ENCODE assay signal across 30 cellular contexts in genomic region chr3:17969985-17970568, GRCh38.
"Had no signal": no experiment of that assay in that cellular context is flagged by ENCODE, and none has a peak within 500 bp of the region (broad histone marks: within the 10 kb centered on the region; RNA-seq: fewer than 3 reads in every experiment).

No MANE protein-coding gene starts in this region.

- H3K27me3 ChIP-seq: brain microvascular endothelial cell, esophagus muscularis mucosa, foreskin keratinocyte, ovary, right lobe of liver, thyroid gland had no signal

- H3K27ac ChIP-seq: brain microvascular endothelial cell, esophagus muscularis mucosa, foreskin keratinocyte, heart left ventricle, ovary, right lobe of liver, skin epidermis, thyroid gland had no signal

- DNase-seq: activated CD4-positive, alpha-beta memory T cell treated with anti-CD3 and anti-CD28 coated beads, Interleukin-2, amount 10 ng/mL, durations not matched to agents 7 days and 5 days; activated CD4-positive, alpha-beta T cell treated with anti-CD3 and anti-CD28 coated beads for 1 hour; activated CD4-positive, alpha-beta T cell treated with anti-CD3 and anti-CD28 coated beads, Interleukin-2, amount 10 ng/mL, durations not matched to agents 7 days and 5 days; activated CD8-positive, alpha-beta memory T cell treated with anti-CD3 and anti-CD28 coated beads, Interleukin-2, amount 50 U/mL, for 48 hours; activated gamma-delta T cell; activated naive CD4-positive, alpha-beta T cell treated with anti-CD3 and anti-CD28 coated beads, Interleukin-2, amount 10 ng/mL, durations not matched to agents 7 days and 5 days; activated naive CD8-positive, alpha-beta T cell treated with anti-CD3 and anti-CD28 coated beads, Interleukin-2, amount 10 ng/mL, durations not matched to agents 7 days and 5 days; activated T-cell treated with anti-CD3 and anti-CD28 coated beads, Interleukin-2, amount 50 U/mL, for 24 hours; amniotic stem cell; brain microvascular endothelial cell; foreskin keratinocyte; heart left ventricle; hypothalamus; immature natural killer cell; kidney; left colon; mammary epithelial cell; naive thymus-derived CD4-positive, alpha-beta T cell; ovary; right lobe of liver; stimulated activated CD4-positive, alpha-beta T cell treated with anti-CD3 and anti-CD28 coated beads, Interleukin-12 subunit alpha, Interleukin-12 subunit beta, amount 100 ng/mL, for 4 hours; stimulated activated CD4-positive, alpha-beta T cell treated with anti-CD3 and anti-CD28 coated beads, Interleukin-4, amount 100 ng/mL, for 24 hours; stimulated activated naive CD8-positive, alpha-beta T cell treated with anti-CD3 and anti-CD28 coated beads, Interleukin-15, amount 100 ng/mL, for 72 hours; substantia nigra; thyroid gland had no signal

- H3K27ac Mint-ChIP-seq: activated CD4-positive, alpha-beta memory T cell treated with anti-CD3 and anti-CD28 coated beads, Interleukin-2, amount 10 ng/mL, durations not matched to agents 7 days and 5 days; activated CD4-positive, alpha-beta T cell treated with anti-CD3 and anti-CD28 coated beads, Interleukin-2, amount 10 ng/mL, durations not matched to agents 7 days and 5 days; activated naive CD4-positive, alpha-beta T cell treated with anti-CD3 and anti-CD28 coated beads, Interleukin-2, amount 10 ng/mL, durations not matched to agents 7 days and 5 days; activated naive CD8-positive, alpha-beta T cell treated with anti-CD3 and anti-CD28 coated beads, Interleukin-2, amount 10 ng/mL, durations not matched to agents 7 days and 5 days; activated T-cell treated with anti-CD3 and anti-CD28 coated beads, Interleukin-2, amount 50 U/mL, for 24 hours; immature natural killer cell; naive thymus-derived CD4-positive, alpha-beta T cell; progenitor cell of endocrine pancreas; stimulated activated effector memory CD8-positive, alpha-beta T cell treated with anti-CD3 and anti-CD28 coated beads, Interleukin-12 subunit alpha, Interleukin-12 subunit beta, amount 100 ng/mL, for 72 hours; WTC11 had no signal

- H3K4me3 ChIP-seq: esophagus muscularis mucosa, heart left ventricle, ovary, right lobe of liver, skin epidermis, thyroid gland had no signal

- H3K4me1 Mint-ChIP-seq: activated CD4-positive, alpha-beta memory T cell treated with anti-CD3 and anti-CD28 coated beads, Interleukin-2, amount 10 ng/mL, durations not matched to agents 7 days and 5 days; activated CD4-positive, alpha-beta T cell treated with anti-CD3 and anti-CD28 coated beads, Interleukin-2, amount 10 ng/mL, durations not matched to agents 7 days and 5 days; activated naive CD4-positive, alpha-beta T cell treated with anti-CD3 and anti-CD28 coated beads, Interleukin-2, amount 10 ng/mL, durations not matched to agents 7 days and 5 days; activated naive CD8-positive, alpha-beta T cell treated with anti-CD3 and anti-CD28 coated beads, Interleukin-2, amount 10 ng/mL, durations not matched to agents 7 days and 5 days; stimulated activated effector memory CD8-positive, alpha-beta T cell treated with anti-CD3 and anti-CD28 coated beads, Interleukin-12 subunit alpha, Interleukin-12 subunit beta, amount 100 ng/mL, for 72 hours had no signal

- H3K4me1 ChIP-seq: foreskin keratinocyte, heart left ventricle, right lobe of liver, thyroid gland had no signal

- ATAC-seq: foreskin keratinocyte; heart left ventricle; left colon; naive thymus-derived CD4-positive, alpha-beta T cell; right lobe of liver; stimulated activated effector memory CD8-positive, alpha-beta T cell treated with anti-CD3 and anti-CD28 coated beads, Interleukin-12 subunit alpha, Interleukin-12 subunit beta, amount 100 ng/mL, for 72 hours; stimulated activated naive CD8-positive, alpha-beta T cell treated with anti-CD3 and anti-CD28 coated beads, Interleukin-15, amount 100 ng/mL, for 72 hours; WTC11 had no signal

- H3K9me3 Mint-ChIP-seq: activated CD4-positive, alpha-beta memory T cell treated with anti-CD3 and anti-CD28 coated beads, Interleukin-2, amount 10 ng/mL, durations not matched to agents 7 days and 5 days; activated CD4-positive, alpha-beta T cell treated with anti-CD3 and anti-CD28 coated beads, Interleukin-2, amount 10 ng/mL, durations not matched to agents 7 days and 5 days; activated naive CD4-positive, alpha-beta T cell treated with anti-CD3 and anti-CD28 coated beads, Interleukin-2, amount 10 ng/mL, durations not matched to agents 7 days and 5 days; activated naive CD8-positive, alpha-beta T cell treated with anti-CD3 and anti-CD28 coated beads, Interleukin-2, amount 10 ng/mL, durations not matched to agents 7 days and 5 days; activated T-cell treated with anti-CD3 and anti-CD28 coated beads, Interleukin-2, amount 50 U/mL, for 24 hours; immature natural killer cell; naive thymus-derived CD4-positive, alpha-beta T cell; stimulated activated effector memory CD8-positive, alpha-beta T cell treated with anti-CD3 and anti-CD28 coated beads, Interleukin-12 subunit alpha, Interleukin-12 subunit beta, amount 100 ng/mL, for 72 hours; stimulated activated naive CD8-positive, alpha-beta T cell treated with anti-CD3 and anti-CD28 coated beads, Interleukin-15, amount 100 ng/mL, for 72 hours; WTC11 had no signal

- H3K36me3 Mint-ChIP-seq: activated naive CD4-positive, alpha-beta T cell treated with anti-CD3 and anti-CD28 coated beads, Interleukin-2, amount 10 ng/mL, durations not matched to agents 7 days and 5 days; activated naive CD8-positive, alpha-beta T cell treated with anti-CD3 and anti-CD28 coated beads, Interleukin-2, amount 10 ng/mL, durations not matched to agents 7 days and 5 days; immature natural killer cell; naive thymus-derived CD4-positive, alpha-beta T cell; stimulated activated effector memory CD8-positive, alpha-beta T cell treated with anti-CD3 and anti-CD28 coated beads, Interleukin-12 subunit alpha, Interleukin-12 subunit beta, amount 100 ng/mL, for 72 hours; WTC11 had no signal

- H3K36me3 ChIP-seq: brain microvascular endothelial cell, esophagus muscularis mucosa, heart left ventricle, ovary, right lobe of liver, thyroid gland had no signal

- H3K4me3 Mint-ChIP-seq: activated CD4-positive, alpha-beta memory T cell treated with anti-CD3 and anti-CD28 coated beads, Interleukin-2, amount 10 ng/mL, durations not matched to agents 7 days and 5 days; activated CD4-positive, alpha-beta T cell treated with anti-CD3 and anti-CD28 coated beads, Interleukin-2, amount 10 ng/mL, durations not matched to agents 7 days and 5 days; activated naive CD4-positive, alpha-beta T cell treated with anti-CD3 and anti-CD28 coated beads, Interleukin-2, amount 10 ng/mL, durations not matched to agents 7 days and 5 days; activated naive CD8-positive, alpha-beta T cell treated with anti-CD3 and anti-CD28 coated beads, Interleukin-2, amount 10 ng/mL, durations not matched to agents 7 days and 5 days; activated T-cell treated with anti-CD3 and anti-CD28 coated beads, Interleukin-2, amount 50 U/mL, for 24 hours; immature natural killer cell; naive thymus-derived CD4-positive, alpha-beta T cell; stimulated activated effector memory CD8-positive, alpha-beta T cell treated with anti-CD3 and anti-CD28 coated beads, Interleukin-12 subunit alpha, Interleukin-12 subunit beta, amount 100 ng/mL, for 72 hours; stimulated activated naive CD8-positive, alpha-beta T cell treated with anti-CD3 and anti-CD28 coated beads, Interleukin-15, amount 100 ng/mL, for 72 hours; WTC11 had no signal

- H3K9me3 ChIP-seq: esophagus muscularis mucosa, heart left ventricle, ovary, right lobe of liver, thyroid gland had no signal

- H3K27me3 Mint-ChIP-seq: activated CD4-positive, alpha-beta T cell treated with anti-CD3 and anti-CD28 coated beads, Interleukin-2, amount 10 ng/mL, durations not matched to agents 7 days and 5 days; progenitor cell of endocrine pancreas; stimulated activated naive CD8-positive, alpha-beta T cell treated with anti-CD3 and anti-CD28 coated beads, Interleukin-15, amount 100 ng/mL, for 72 hours had no signal
